Comparison of ENCODE assay signal across 11 cellular contexts in the genomic region with DNA sequence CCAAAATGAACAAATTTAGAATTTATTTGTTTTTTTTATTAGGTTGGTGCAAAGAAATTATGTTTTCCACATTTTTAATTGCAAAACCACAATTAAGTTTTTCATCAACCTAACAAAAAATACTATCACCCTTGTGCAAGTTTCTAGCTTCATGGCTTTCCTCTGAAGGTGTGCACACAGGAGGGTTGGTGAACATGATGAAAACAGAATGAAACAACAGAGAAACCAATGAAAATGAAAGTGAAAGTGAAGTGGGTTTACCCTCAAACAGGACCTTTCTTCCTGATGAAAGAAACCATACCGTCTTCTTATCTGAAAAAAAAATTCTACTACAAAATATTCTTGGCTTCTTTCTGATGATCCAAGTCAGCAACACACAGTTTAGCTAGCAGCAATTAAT.
DNase-seq lines count a peak whose midpoint lies in the region; ATAC-seq and TF ChIP-seq lines count a peak whose summit lies in the region.
"Had no signal": no experiment of that assay in that cellular context is flagged by ENCODE, and none has a peak within 500 bp of the region (broad histone marks: within the 10 kb centered on the region; RNA-seq: fewer than 3 reads in every experiment).

No MANE protein-coding gene starts in this region.

- no peak for DNase-seq in activated naive CD4-positive, alpha-beta T cell (lab: John Stamatoyannopoulos, UW)
- DNase-seq in T-cell (no peak), foreskin keratinocyte (peak in 1 of 2 donors; percentile 9), NCI-H345 (lab: John Stamatoyannopoulos, UW) (no peak), ureter (ENCODE audit: low spot score) (no peak)
- DNase-seq in stimulated activated naive B cell treated with anti-CD40 and anti-IgM and Interleukin-4, amounts not matched to agents 10 μg/mL and 1 μg/mL and 100 μg/mL, for 72 hours: no peak
- DNase-seq: aorta, DMS153, nephron progenitor cell had no signal

- peaks cover 8% of the 10 kb centered on the region for H3K4me1 ChIP-seq in foreskin keratinocyte

- H3K4me1 Mint-ChIP-seq in activated naive CD4-positive, alpha-beta T cell treated with anti-CD3 and anti-CD28 coated beads, Interleukin-2, amount 50 U/mL, for 24 hours: peaks cover 26% of the 10 kb centered on the region
- H3K4me1 Mint-ChIP-seq in T-cell: peaks cover 22 to 25% (median 24%) of the 10 kb centered on the region in 3 donors
- H3K4me1 Mint-ChIP-seq in stimulated activated naive B cell treated with anti-CD40 and anti-IgM and Interleukin-4, amounts not matched to agents 10 μg/mL and 1 μg/mL and 100 μg/mL, for 72 hours: peaks cover 0 to 1% of the 10 kb centered on the region in 2 donors

- no peak for TF ChIP-seq CTCF in foreskin keratinocyte (conservative IDR thresholded peaks at IDR 0.05)

- CTCF ChIA-PET in T-cell (lab: Charles Lee): interaction anchor here in 1 of 2 donors (0.7 kb wide), 1 partner anchor 8 kb away, joined by 4 read pairs; no protein-coding TSS in a partner anchor

- ATAC-seq in T-cell (replicated peaks in 1 of 4): peak in 2 of 4 experiments; percentile 26 to 49
- ATAC-seq in foreskin keratinocyte: peak; percentile 32
- ATAC-seq in HG03175 (IDR thresholded peaks at IDR 0.05; ENCODE audit: unreplicated experiment): no peak
- no peak for ATAC-seq in stimulated activated naive B cell treated with anti-CD40 and anti-IgM and Interleukin-4, amounts not matched to agents 10 μg/mL and 1 μg/mL and 100 μg/mL, for 72 hours (replicated peaks)

- H3K27ac ChIP-seq in foreskin keratinocyte: no peak overlapping the region

- H3K27me3 Mint-ChIP-seq in activated naive CD4-positive, alpha-beta T cell treated with anti-CD3 and anti-CD28 coated beads, Interleukin-2, amount 50 U/mL, for 24 hours: no peaks in the 10 kb centered on the region
- no peaks in the 10 kb centered on the region for H3K27me3 Mint-ChIP-seq in T-cell
- H3K27me3 Mint-ChIP-seq in stimulated activated naive B cell treated with anti-CD40 and anti-IgM and Interleukin-4, amounts not matched to agents 10 μg/mL and 1 μg/mL and 100 μg/mL, for 72 hours: no peaks in the 10 kb centered on the region

- H3K9me3 Mint-ChIP-seq in activated naive CD4-positive, alpha-beta T cell treated with anti-CD3 and anti-CD28 coated beads, Interleukin-2, amount 50 U/mL, for 24 hours: no peaks in the 10 kb centered on the region
- H3K9me3 Mint-ChIP-seq in T-cell: peaks cover 0 to 7% (median 3%) of the 10 kb centered on the region in 3 donors
- peaks cover 0 to 5% of the 10 kb centered on the region in 2 donors for H3K9me3 Mint-ChIP-seq in stimulated activated naive B cell treated with anti-CD40 and anti-IgM and Interleukin-4, amounts not matched to agents 10 μg/mL and 1 μg/mL and 100 μg/mL, for 72 hours

- H3K27ac Mint-ChIP-seq in activated naive CD4-positive, alpha-beta T cell treated with anti-CD3 and anti-CD28 coated beads, Interleukin-2, amount 50 U/mL, for 24 hours: peak overlapping the region; percentile 8
- H3K27ac Mint-ChIP-seq in T-cell: peak overlapping the region; percentile 71 to 82
- H3K27ac Mint-ChIP-seq in stimulated activated naive B cell treated with anti-CD40 and anti-IgM and Interleukin-4, amounts not matched to agents 10 μg/mL and 1 μg/mL and 100 μg/mL, for 72 hours: no peak overlapping the region
- H3K27ac Mint-ChIP-seq: nephron progenitor cell had no signal

- peak overlapping the region; percentile 73 for H3K4me3 Mint-ChIP-seq in activated naive CD4-positive, alpha-beta T cell treated with anti-CD3 and anti-CD28 coated beads, Interleukin-2, amount 50 U/mL, for 24 hours
- H3K4me3 Mint-ChIP-seq in T-cell: peak overlapping the region; percentile 58 to 67 (median 60)
- H3K4me3 Mint-ChIP-seq in stimulated activated naive B cell treated with anti-CD40 and anti-IgM and Interleukin-4, amounts not matched to agents 10 μg/mL and 1 μg/mL and 100 μg/mL, for 72 hours: no peak overlapping the region
- H3K4me3 Mint-ChIP-seq: nephron progenitor cell had no signal

- no peaks in the 10 kb centered on the region for H3K36me3 Mint-ChIP-seq in activated naive CD4-positive, alpha-beta T cell treated with anti-CD3 and anti-CD28 coated beads, Interleukin-2, amount 50 U/mL, for 24 hours
- H3K36me3 Mint-ChIP-seq in T-cell: no peaks in the 10 kb centered on the region
- H3K36me3 Mint-ChIP-seq in stimulated activated naive B cell treated with anti-CD40 and anti-IgM and Interleukin-4, amounts not matched to agents 10 μg/mL and 1 μg/mL and 100 μg/mL, for 72 hours: no peaks in the 10 kb centered on the region

- POLR2A ChIA-PET in T-cell (lab: Charles Lee): interaction anchor here in 1 of 2 donors (0.6 kb wide), 1 partner anchor 13 kb away, joined by 4 read pairs; no protein-coding TSS in a partner anchor

- H3K27me3 ChIP-seq in foreskin keratinocyte: peaks cover 11% of the 10 kb centered on the region

Comparison
In these comparisons a context has a peak if more than half of its experiments do, and no peak if none do; other contexts are left out.
1. H3K4me3 Mint-ChIP-seq: peak in activated naive CD4-positive, alpha-beta T cell treated with anti-CD3 and anti-CD28 coated beads, Interleukin-2, amount 50 U/mL, for 24 hours (single experiment) and T-cell (3 of 3); none in stimulated activated naive B cell treated with anti-CD40 and anti-IgM and Interleukin-4, amounts not matched to agents 10 μg/mL and 1 μg/mL and 100 μg/mL, for 72 hours (0 of 2).